In the genomic region with DNA sequence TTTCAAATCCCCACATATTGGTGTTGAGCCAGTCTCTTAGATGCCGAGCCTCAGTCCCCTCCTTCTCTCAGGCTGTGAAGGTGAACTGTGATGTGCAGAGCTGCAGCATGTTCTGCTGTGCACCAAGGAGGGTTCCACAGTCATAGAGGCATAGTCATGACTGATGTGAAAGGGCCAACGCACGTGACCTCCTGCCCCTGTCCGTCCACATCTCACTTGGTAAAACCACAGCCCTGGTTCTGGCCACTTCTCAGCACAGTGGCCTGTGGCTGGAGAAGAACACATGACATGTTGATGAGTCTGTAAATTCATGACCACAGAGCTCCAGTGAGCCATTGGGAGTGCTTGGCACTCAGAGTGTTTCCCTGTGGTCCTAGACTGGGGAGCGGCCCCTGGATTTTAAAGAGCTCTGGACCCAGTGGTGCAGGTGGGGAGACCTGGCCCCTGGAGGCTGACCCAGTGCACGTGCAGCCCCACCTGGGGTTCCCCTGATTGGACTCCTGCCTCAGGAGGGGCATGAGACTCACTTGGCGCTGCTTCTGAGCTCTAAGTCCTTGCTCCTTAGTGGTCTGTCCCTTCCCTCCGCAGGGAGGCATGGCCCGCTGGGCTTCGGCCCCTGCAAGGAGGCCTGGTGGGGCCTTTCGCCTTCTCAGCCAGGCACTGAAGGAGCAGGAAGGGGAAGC, we compare ENCODE assay signal across 18 cellular contexts. TPM values are rescaled to one million over a fixed set of nuclear protein-coding genes. Genes with fewer than 3 reads are reported as not detected.
A peak's percentile ranks its signal among the peaks of the same experiment; 100 is the strongest.
DNase-seq lines count a peak whose midpoint lies in the region; ATAC-seq and TF ChIP-seq lines count a peak whose summit lies in the region.
"Had no signal": no experiment of that assay in that cellular context is flagged by ENCODE, and none has a peak within 500 bp of the region (broad histone marks: within the 10 kb centered on the region; RNA-seq: fewer than 3 reads in every experiment).

No MANE protein-coding gene starts in this region.

- no peak overlapping the region for H3K4me3 Mint-ChIP-seq in activated naive CD4-positive, alpha-beta T cell treated with anti-CD3 and anti-CD28 coated beads for 36 hours
- no peak overlapping the region for H3K4me3 Mint-ChIP-seq in dendritic cell treated with granulocyte-macrophage colony-stimulating factor and Interleukin-4, amounts not matched to agents 40 ng/mL and 50 ng/mL, for 4 days
- H3K4me3 Mint-ChIP-seq: memory B cell; stimulated activated naive B cell treated with anti-CD40 and anti-IgM and Interleukin-4, amounts not matched to agents 10 μg/mL and 1 μg/mL and 100 μg/mL, for 72 hours had no signal

- H4K20me1 ChIP-seq in MM.1S (ENCODE audit: insufficient read depth, low read length), result no peaks in the 10 kb centered on the region

- no peak for DNase-seq in activated naive CD4-positive, alpha-beta T cell treated with anti-CD3 and anti-CD28 coated beads for 36 hours
- DNase-seq in activated naive CD4-positive, alpha-beta T cell (lab: John Stamatoyannopoulos, UW), result no peak
- DNase-seq in MM.1S (no peak), spleen (peak; percentile 65), psoas muscle (no peak)
- DNase-seq: activated CD4-positive, alpha-beta T cell treated with anti-CD3 and anti-CD28 coated beads, Interleukin-2, amount 50 U/mL, for 4 hours; AML-193; DMS53; NCI-H146; NCI-H226; SHP77; stimulated activated naive B cell treated with anti-CD40 and anti-IgM and Interleukin-4, amounts not matched to agents 10 μg/mL and 1 μg/mL and 100 μg/mL, for 72 hours; T1000 had no signal

- H3K4me3 ChIP-seq in MM.1S (ENCODE audit: low read length) (no peak overlapping the region), spleen (no peak overlapping the region), psoas muscle (no peak overlapping the region)
- H3K4me3 ChIP-seq: upper lobe of left lung had no signal

- peaks cover 92% of the 10 kb centered on the region for H3K79me2 ChIP-seq in MM.1S (ENCODE audit: low read length)

- peak overlapping the region; percentile 62 for H3K27ac Mint-ChIP-seq in activated naive CD4-positive, alpha-beta T cell treated with anti-CD3 and anti-CD28 coated beads for 36 hours
- peak overlapping the region; percentile 67 for H3K27ac Mint-ChIP-seq in dendritic cell treated with granulocyte-macrophage colony-stimulating factor and Interleukin-4, amounts not matched to agents 40 ng/mL and 50 ng/mL, for 4 days
- H3K27ac Mint-ChIP-seq: memory B cell; stimulated activated naive B cell treated with anti-CD40 and anti-IgM and Interleukin-4, amounts not matched to agents 10 μg/mL and 1 μg/mL and 100 μg/mL, for 72 hours had no signal

- H3K9me3 ChIP-seq in MM.1S (replicated peaks; ENCODE audit: insufficient read depth, low read length) (no peaks in the 10 kb centered on the region), spleen (no peaks in the 10 kb centered on the region), psoas muscle (no peaks in the 10 kb centered on the region)
- H3K9me3 ChIP-seq: upper lobe of left lung had no signal

- H3K36me3 ChIP-seq in MM.1S (replicated peaks; ENCODE audit: insufficient read depth, low read length) (no peaks in the 10 kb centered on the region), spleen (peaks cover 0 to 12% (median 0%) of the 10 kb centered on the region in 6 donors), psoas muscle (ENCODE audit: insufficient read depth in 1 of 2, low read depth in 1 of 2) (no peaks in the 10 kb centered on the region)
- H3K36me3 ChIP-seq: upper lobe of left lung had no signal

- H3K9me3 Mint-ChIP-seq in activated naive CD4-positive, alpha-beta T cell treated with anti-CD3 and anti-CD28 coated beads for 36 hours, result no peaks in the 10 kb centered on the region
- H3K9me3 Mint-ChIP-seq in dendritic cell treated with granulocyte-macrophage colony-stimulating factor and Interleukin-4, amounts not matched to agents 40 ng/mL and 50 ng/mL, for 4 days, result peaks cover 9% of the 10 kb centered on the region
- H3K9me3 Mint-ChIP-seq: memory B cell had no signal

- H3K27me3 Mint-ChIP-seq in activated naive CD4-positive, alpha-beta T cell treated with anti-CD3 and anti-CD28 coated beads for 36 hours (ENCODE audit: low read depth), result no peaks in the 10 kb centered on the region
- no peaks in the 10 kb centered on the region for H3K27me3 Mint-ChIP-seq in dendritic cell treated with granulocyte-macrophage colony-stimulating factor and Interleukin-4, amounts not matched to agents 40 ng/mL and 50 ng/mL, for 4 days
- H3K27me3 Mint-ChIP-seq: stimulated activated naive B cell treated with anti-CD40 and anti-IgM and Interleukin-4, amounts not matched to agents 10 μg/mL and 1 μg/mL and 100 μg/mL, for 72 hours had no signal

- no peak for ATAC-seq in psoas muscle
- no peak for ATAC-seq in HG03460 (IDR thresholded peaks at IDR 0.05; ENCODE audit: unreplicated experiment)
- ATAC-seq in GM21423 (IDR thresholded peaks at IDR 0.05; ENCODE audit: unreplicated experiment), result no peak
- ATAC-seq: stimulated activated naive B cell treated with anti-CD40 and anti-IgM and Interleukin-4, amounts not matched to agents 10 μg/mL and 1 μg/mL and 100 μg/mL, for 72 hours had no signal

- H3K27ac ChIP-seq in MM.1S (ENCODE audit: low read length), result peak overlapping the region; percentile 98
- H3K27ac ChIP-seq in spleen, result peak overlapping the region in 4 of 8 donors; percentile 2 to 71 (median 34)
- no peak overlapping the region for H3K27ac ChIP-seq in psoas muscle
- H3K27ac ChIP-seq: upper lobe of left lung had no signal

- no peak overlapping the region for H2AFZ ChIP-seq in MM.1S (ENCODE audit: low read length)

- intact Hi-C loops in activated naive CD4-positive, alpha-beta T cell treated with anti-CD3 and anti-CD28 coated beads for 36 hours (cut with micrococcal nuclease), result no loop called here
- intact Hi-C loops in dendritic cell treated with granulocyte-macrophage colony-stimulating factor and Interleukin-4, amounts not matched to agents 40 ng/mL and 50 ng/mL, for 4 days (cut with micrococcal nuclease), result no loop called here
- intact Hi-C loops in spleen (cut with DNase I; ENCODE audit: low total_unique reads) (no loop called here), psoas muscle (cut with DNase I) (no loop called here)

- H3K9ac ChIP-seq in MM.1S (ENCODE audit: low read length), result peak overlapping the region; percentile 12; the same call in 1 of the 2 replicates

- TF ChIP-seq POLR2A in spleen (IDR thresholded peaks at IDR 0.05), result no peak

- H3K4me1 ChIP-seq in MM.1S (ENCODE audit: low read length), result peaks cover 88% of the 10 kb centered on the region
- H3K4me1 ChIP-seq in spleen, result peaks cover 24 to 100% (median 90%) of the 10 kb centered on the region in 6 donors
- peaks cover 11% of the 10 kb centered on the region for H3K4me1 ChIP-seq in psoas muscle

- CTCF ChIA-PET in activated naive CD4-positive, alpha-beta T cell treated with anti-CD3 and anti-CD28 coated beads for 36 hours (lab: Charles Lee), result interaction anchor here (1.1 to 5.5 kb wide), 2 partner anchors 9 to 13 kb away, joined by 5 to 22 read pairs; no protein-coding TSS in a partner anchor

- H3K4me2 ChIP-seq in MM.1S (ENCODE audit: low read depth, low read length), result peak overlapping the region; percentile 42; the same call in 1 of the 2 replicates

- H3K36me3 Mint-ChIP-seq in activated naive CD4-positive, alpha-beta T cell treated with anti-CD3 and anti-CD28 coated beads for 36 hours (ENCODE audit: low read depth), result peaks cover 3% of the 10 kb centered on the region
- H3K36me3 Mint-ChIP-seq in dendritic cell treated with granulocyte-macrophage colony-stimulating factor and Interleukin-4, amounts not matched to agents 40 ng/mL and 50 ng/mL, for 4 days (ENCODE audit: low read depth), result peaks cover 27% of the 10 kb centered on the region

- peaks cover 61% of the 10 kb centered on the region for H3F3A ChIP-seq in MM.1S (ENCODE audit: insufficient read depth, low read length)

- no peaks in the 10 kb centered on the region for H3K9me2 ChIP-seq in MM.1S (replicated peaks; ENCODE audit: insufficient read depth, low read length)

- 87 to 93% (median 87%) methylated on average over 10 to 11 of the region's 11 CpGs for WGBS in spleen, 5 donors
- WGBS in psoas muscle, 3 donors, result 93 to 97% (median 95%) methylated on average over 11 of the region's 11 CpGs

- peaks cover 94% of the 10 kb centered on the region for H3K4me1 Mint-ChIP-seq in activated naive CD4-positive, alpha-beta T cell treated with anti-CD3 and anti-CD28 coated beads for 36 hours (ENCODE audit: low read depth)
- H3K4me1 Mint-ChIP-seq in dendritic cell treated with granulocyte-macrophage colony-stimulating factor and Interleukin-4, amounts not matched to agents 40 ng/mL and 50 ng/mL, for 4 days (ENCODE audit: low read depth), result peaks cover 88% of the 10 kb centered on the region

- TF ChIP-seq CTCF in MM.1S (IDR thresholded peaks at IDR 0.05; ENCODE audit: low read length) (no peak), spleen (IDR thresholded peaks at IDR 0.05 in 8 of 11, conservative IDR thresholded peaks at IDR 0.05 in 3 of 11) (no peak), psoas muscle (IDR thresholded peaks at IDR 0.05) (no peak)

- no peaks in the 10 kb centered on the region for H3K27me3 ChIP-seq in MM.1S (replicated peaks; ENCODE audit: insufficient read depth, low read length)
- no peaks in the 10 kb centered on the region for H3K27me3 ChIP-seq in spleen (replicated peaks in 1 of 7)
- no peaks in the 10 kb centered on the region for H3K27me3 ChIP-seq in psoas muscle (ENCODE audit: insufficient read depth in 3 of 3, low read length in 2 of 3)
- H3K27me3 ChIP-seq: upper lobe of left lung had no signal

RNA-seq across cellular contexts. Expression of gene INPP4A, which starts 25.3 kb away (rescaled TPM):
- 10 to 100 TPM; 33.1 to 34.8 TPM for total RNA-seq in activated naive CD4-positive, alpha-beta T cell treated with anti-CD3 and anti-CD28 coated beads for 36 hours
- total RNA-seq in spleen (100 to 1,000 TPM in 1 of 7 donors, 10 to 100 TPM in 6; 55.1 to 102 (median 76.5) TPM), psoas muscle (10 to 100 TPM in 3 of 4 donors, 1 to 10 TPM in 1; 9.8 to 19.7 (median 13.1) TPM)
- polyA plus RNA-seq in spleen (1 to 10 TPM; 6.4 to 9.7 (median 7.1) TPM), psoas muscle (1 to 10 TPM; 2.2 to 5.4 (median 2.8) TPM)
